In genomic region chr20:25341716-25342680, GRCh38 we compare ENCODE assay signal across 15 cellular contexts. TPM values are rescaled to one million over a fixed set of nuclear protein-coding genes. Genes with fewer than 3 reads are reported as not detected.
DNase-seq lines count a peak whose midpoint lies in the region; ATAC-seq and TF ChIP-seq lines count a peak whose summit lies in the region.
"Had no signal": no experiment of that assay in that cellular context is flagged by ENCODE, and none has a peak within 500 bp of the region (broad histone marks: within the 10 kb centered on the region; RNA-seq: fewer than 3 reads in every experiment).

No MANE protein-coding gene starts in this region.

- no peaks in the 10 kb centered on the region for H3K9me3 Mint-ChIP-seq in activated T-helper 2 cell treated with anti-CD3 and anti-CD28 coated beads, Interferon-gamma antibody, Interleukin-2, Interleukin-4, amounts not matched to agents 10 μg/mL and 5 μg/mL and 100 μg/mL, durations not matched to agents 14 hours and 24 hours and 36 hours
- no peaks in the 10 kb centered on the region for H3K9me3 Mint-ChIP-seq in activated CD4-positive, alpha-beta T cell treated with anti-CD3 and anti-CD28 coated beads, Interleukin-2, amount 10 ng/mL, durations not matched to agents 24 days and 14 days
- H3K9me3 Mint-ChIP-seq: activated naive CD4-positive, alpha-beta T cell treated with anti-CD3 and anti-CD28 coated beads for 36 hours had no signal

- peaks cover 7% of the 10 kb centered on the region; the same call in 1 of the 2 replicates for H3K4me1 ChIP-seq in HEK293 (ENCODE audit: control insufficient read depth, insufficient read depth, low read length)
- peaks cover 72% of the 10 kb centered on the region for H3K4me1 ChIP-seq in body of pancreas

- no peaks in the 10 kb centered on the region for H3K27me3 Mint-ChIP-seq in activated T-helper 2 cell treated with anti-CD3 and anti-CD28 coated beads, Interferon-gamma antibody, Interleukin-2, Interleukin-4, amounts not matched to agents 10 μg/mL and 5 μg/mL and 100 μg/mL, durations not matched to agents 14 hours and 24 hours and 36 hours (ENCODE audit: low read depth)
- H3K27me3 Mint-ChIP-seq in activated CD4-positive, alpha-beta T cell treated with anti-CD3 and anti-CD28 coated beads, Interleukin-2, amount 10 ng/mL, durations not matched to agents 24 days and 14 days: no peaks in the 10 kb centered on the region

- peaks cover 8% of the 10 kb centered on the region for H3K36me3 Mint-ChIP-seq in activated T-helper 2 cell treated with anti-CD3 and anti-CD28 coated beads, Interferon-gamma antibody, Interleukin-2, Interleukin-4, amounts not matched to agents 10 μg/mL and 5 μg/mL and 100 μg/mL, durations not matched to agents 14 hours and 24 hours and 36 hours (ENCODE audit: low read depth)
- H3K36me3 Mint-ChIP-seq in activated CD4-positive, alpha-beta T cell treated with anti-CD3 and anti-CD28 coated beads, Interleukin-2, amount 10 ng/mL, durations not matched to agents 24 days and 14 days (ENCODE audit: low read depth): peaks cover 10% of the 10 kb centered on the region

- TF ChIP-seq CTCF in BJ (IDR thresholded peaks at IDR 0.05; ENCODE audit: insufficient read depth, low read depth, low read length) (no peak), HEK293 (tag by site-specific recombination; IDR thresholded peaks at IDR 0.05) (no peak), body of pancreas (IDR thresholded peaks at IDR 0.05) (no peak)

- POLR2A ChIA-PET in BJ (lab: Charles Lee) (interaction anchor here (0.6 kb wide), 1 partner anchor 79 kb away, joined by 3 read pairs; no protein-coding TSS in a partner anchor), HEK293 (lab: Yijun Ruan, JAX) (no interaction called here)

- H3K27ac Mint-ChIP-seq in activated T-helper 2 cell treated with anti-CD3 and anti-CD28 coated beads, Interferon-gamma antibody, Interleukin-2, Interleukin-4, amounts not matched to agents 10 μg/mL and 5 μg/mL and 100 μg/mL, durations not matched to agents 14 hours and 24 hours and 36 hours: no peak overlapping the region
- H3K27ac Mint-ChIP-seq in activated CD4-positive, alpha-beta T cell treated with anti-CD3 and anti-CD28 coated beads, Interleukin-2, amount 10 ng/mL, durations not matched to agents 24 days and 14 days: no peak overlapping the region
- H3K27ac Mint-ChIP-seq: activated naive CD4-positive, alpha-beta T cell treated with anti-CD3 and anti-CD28 coated beads for 36 hours had no signal

- no peak for TF ChIP-seq POLR2A in body of pancreas (IDR thresholded peaks at IDR 0.05)

- H3K9me3 ChIP-seq in HEK293 (ENCODE audit: control insufficient read depth, insufficient read depth, low read depth, low read length) (no peaks in the 10 kb centered on the region), body of pancreas (no peaks in the 10 kb centered on the region)

- peak; percentile 27 for DNase-seq in BJ (ENCODE audit: low read depth)
- peak; percentile 77 for DNase-seq in NCI-H2196 (lab: John Stamatoyannopoulos, UW; ENCODE audit: unreplicated experiment)
- no peak for DNase-seq in body of pancreas
- no peak for DNase-seq in activated CD4-positive, CD25-positive, alpha-beta regulatory T cell treated with anti-CD3 and anti-CD28 coated beads, Interleukin-2, amount 50 U/mL, for 72 hours
- no peak for DNase-seq in activated T-helper 2 cell treated with anti-CD3 and anti-CD28 coated beads, Interferon-gamma antibody, Interleukin-2, Interleukin-4, amounts not matched to agents 10 μg/mL and 5 μg/mL and 100 μg/mL, durations not matched to agents 14 hours and 24 hours and 36 hours (ENCODE audit: low spot score)
- DNase-seq in activated CD4-positive, alpha-beta T cell treated with anti-CD3 and anti-CD28 coated beads, Interleukin-2, amount 10 ng/mL, durations not matched to agents 24 days and 14 days: no peak
- DNase-seq: activated CD4-positive, alpha-beta T cell treated with anti-CD3 and anti-CD28 coated beads, Interleukin-2, amount 50 U/mL, for 4 hours; activated naive CD4-positive, alpha-beta T cell treated with anti-CD3 and anti-CD28 coated beads for 36 hours; foreskin melanocyte; stimulated activated naive CD8-positive, alpha-beta T cell treated with anti-CD3 and anti-CD28 coated beads, Interleukin-15, Interleukin-2, amounts not matched to agents 100 U/mL and 50 U/mL, for 24 hours; SW 1271 had no signal

- peaks cover 26% of the 10 kb centered on the region for H3K4me1 Mint-ChIP-seq in activated T-helper 2 cell treated with anti-CD3 and anti-CD28 coated beads, Interferon-gamma antibody, Interleukin-2, Interleukin-4, amounts not matched to agents 10 μg/mL and 5 μg/mL and 100 μg/mL, durations not matched to agents 14 hours and 24 hours and 36 hours (ENCODE audit: low read depth)
- peaks cover 29% of the 10 kb centered on the region for H3K4me1 Mint-ChIP-seq in activated CD4-positive, alpha-beta T cell treated with anti-CD3 and anti-CD28 coated beads, Interleukin-2, amount 10 ng/mL, durations not matched to agents 24 days and 14 days

- CTCF ChIA-PET in BJ (lab: Yijun Ruan, JAX): no interaction called here
- CTCF ChIA-PET in HEK293 (lab: Yijun Ruan, JAX): interaction anchor here (0.9 kb wide), 1 partner anchor 58 kb away, joined by 3 read pairs; no protein-coding TSS in a partner anchor

- intact Hi-C loops in body of pancreas (cut with DNase I): no loop called here
- intact Hi-C loops in activated T-helper 2 cell treated with anti-CD3 and anti-CD28 coated beads, Interferon-gamma antibody, Interleukin-2, Interleukin-4, amounts not matched to agents 10 μg/mL and 5 μg/mL and 100 μg/mL, durations not matched to agents 14 hours and 24 hours and 36 hours (cut with micrococcal nuclease): no loop called here
- intact Hi-C loops in activated CD4-positive, alpha-beta T cell treated with anti-CD3 and anti-CD28 coated beads, Interleukin-2, amount 10 ng/mL, durations not matched to agents 24 days and 14 days (cut with micrococcal nuclease): no loop called here

- H3K36me3 ChIP-seq in BJ (ENCODE audit: control insufficient read depth, insufficient read depth, low read length) (no peaks in the 10 kb centered on the region; the same call in 1 of the 2 replicates), HEK293 (ENCODE audit: control insufficient read depth in 2 of 2, insufficient read depth in 1 of 2, low read length in 2 of 2) (peaks cover 0 to 3% of the 10 kb centered on the region in 2 experiments; a peak in 1 of 3 replicates), body of pancreas (replicated peaks in 1 of 2; ENCODE audit: insufficient read depth in 1 of 2, low read depth in 2 of 2) (no peaks in the 10 kb centered on the region)

- H3K27ac ChIP-seq in HEK293 (ENCODE audit: extremely low read depth, low read depth, low read length) (no peak overlapping the region), body of pancreas (peak overlapping the region in 2 of 4 donors; percentile 50 to 77)
- H3K27ac ChIP-seq: C4-2B, coronary artery had no signal

- H3K4me3 Mint-ChIP-seq in activated T-helper 2 cell treated with anti-CD3 and anti-CD28 coated beads, Interferon-gamma antibody, Interleukin-2, Interleukin-4, amounts not matched to agents 10 μg/mL and 5 μg/mL and 100 μg/mL, durations not matched to agents 14 hours and 24 hours and 36 hours (ENCODE audit: low read depth): no peak overlapping the region
- H3K4me3 Mint-ChIP-seq in activated CD4-positive, alpha-beta T cell treated with anti-CD3 and anti-CD28 coated beads, Interleukin-2, amount 10 ng/mL, durations not matched to agents 24 days and 14 days: no peak overlapping the region
- H3K4me3 Mint-ChIP-seq: activated naive CD4-positive, alpha-beta T cell treated with anti-CD3 and anti-CD28 coated beads for 36 hours had no signal

- no peaks in the 10 kb centered on the region for H3K27me3 ChIP-seq in BJ (ENCODE audit: control insufficient read depth, insufficient read depth, low read length)
- no peaks in the 10 kb centered on the region for H3K27me3 ChIP-seq in body of pancreas

- WGBS in body of pancreas, 2 donors: 80 to 87% methylated on average over 9 of the region's 9 CpGs

- H3K4me3 ChIP-seq in BJ (ENCODE audit: low read depth, low read length) (no peak overlapping the region), HEK293 (ENCODE audit: low read depth, low read length) (no peak overlapping the region), body of pancreas (no peak overlapping the region)
- H3K4me3 ChIP-seq: coronary artery had no signal

- ATAC-seq in body of pancreas: peak; percentile 16
- ATAC-seq in GM18858 (IDR thresholded peaks at IDR 0.05; ENCODE audit: unreplicated experiment): no peak
- ATAC-seq: stimulated activated naive CD8-positive, alpha-beta T cell treated with anti-CD3 and anti-CD28 coated beads, Interleukin-15, Interleukin-2, amounts not matched to agents 100 U/mL and 50 U/mL, for 24 hours had no signal

TF ChIP-seq in HEK293, 187 proteins besides CTCF, POLR2A, EP300 and RAD21 (continues in another document):
- TF ChIP-seq ZBTB26 (tag by site-specific recombination; optimal IDR thresholded peaks at IDR 0.05) (no peak), MYNN (tag by site-specific recombination; IDR thresholded peaks at IDR 0.05; ENCODE audit: borderline replicate concordance) (no peak), GLIS2 (tag by site-specific recombination; IDR thresholded peaks at IDR 0.05) (no peak), ZNF146 (tag by site-specific recombination; IDR thresholded peaks at IDR 0.05) (peak; percentile 23; the same call in 1 of the 2 replicates)

RNA-seq across cellular contexts. Expression of gene ABHD12, which starts 48.6 kb away (rescaled TPM):
- 20.2 and 25.0 TPM in 2 replicates for polyA plus RNA-seq in BJ (2011; rRNA removed)
- 18.3 and 21.0 TPM in 2 replicates for polyA minus RNA-seq in BJ (2011; rRNA and poly(A)+ RNA removed)
- 100 to 1,000 TPM in 1 of 2 donors, 10 to 100 TPM in 1; 74.7 to 106 TPM for total RNA-seq in body of pancreas
- total RNA-seq in activated T-helper 2 cell treated with anti-CD3 and anti-CD28 coated beads, Interferon-gamma antibody, Interleukin-2, Interleukin-4, amounts not matched to agents 10 μg/mL and 5 μg/mL and 100 μg/mL, durations not matched to agents 14 hours and 24 hours and 36 hours: 29.0 and 29.5 TPM in 2 replicates
- 28.7 and 30.0 TPM in 2 replicates for total RNA-seq in activated CD4-positive, alpha-beta T cell treated with anti-CD3 and anti-CD28 coated beads, Interleukin-2, amount 10 ng/mL, durations not matched to agents 24 days and 14 days

Comparison
In these comparisons a context has a peak if more than half of its experiments do, and no peak if none do; other contexts are left out.
1. DNase-seq: peak in BJ (single experiment) and NCI-H2196 (single experiment); none in body of pancreas (0 of 4), activated CD4-positive, CD25-positive, alpha-beta regulatory T cell treated with anti-CD3 and anti-CD28 coated beads, Interleukin-2, amount 50 U/mL, for 72 hours (single experiment), activated T-helper 2 cell treated with anti-CD3 and anti-CD28 coated beads, Interferon-gamma antibody, Interleukin-2, Interleukin-4, amounts not matched to agents 10 μg/mL and 5 μg/mL and 100 μg/mL, durations not matched to agents 14 hours and 24 hours and 36 hours (single experiment) and activated CD4-positive, alpha-beta T cell treated with anti-CD3 and anti-CD28 coated beads, Interleukin-2, amount 10 ng/mL, durations not matched to agents 24 days and 14 days (single experiment).